9 cellular contexts compared by ENCODE assay signal in genomic region chr13:39602614-39603366, GRCh38. TPM values are rescaled to one million over a fixed set of nuclear protein-coding genes. Genes with fewer than 3 reads are reported as not detected.
DNase-seq lines count a peak whose midpoint lies in the region; ATAC-seq, FAIRE-seq and TF ChIP-seq lines count a peak whose summit lies in the region.
"Had no signal": no experiment of that assay in that cellular context is flagged by ENCODE, and none has a peak within 500 bp of the region (broad histone marks: within the 10 kb centered on the region; RNA-seq: fewer than 3 reads in every experiment).

Gene LHFPL6, minus strand, starts transcription at chr13:39603193.

- no peaks in the 10 kb centered on the region for H3K79me2 ChIP-seq in GM23338 (replicated peaks; ENCODE audit: insufficient read depth)

- no peaks in the 10 kb centered on the region for H3K36me3 ChIP-seq in GM23338 (ENCODE audit: insufficient read depth)
- H3K36me3 ChIP-seq: neutrophil had no signal

- peak within 1 kb of the TSS; percentile 98 for H2AFZ ChIP-seq in GM23338

- peak; percentile 56 to 68 for TF ChIP-seq CTCF in GM23338 (conservative IDR thresholded peaks at IDR 0.05; ENCODE audit: low read depth in 2 of 2)
- peak; percentile 28 for TF ChIP-seq CTCF in LNCaP clone FGC (IDR thresholded peaks at IDR 0.05; ENCODE audit: control insufficient read depth, extremely low read depth, insufficient read depth)

- no peak within 1 kb of the TSS for H3K27ac Mint-ChIP-seq in GM23338

- ATAC-seq in GM23338, result peak; percentile 91
- ATAC-seq in left cardiac atrium, result peak; percentile 96 to 99

- H3K9me2 ChIP-seq in GM23338 (ENCODE audit: insufficient read depth), result no peaks in the 10 kb centered on the region

- H3K4me1 ChIP-seq in GM23338 (ENCODE audit: insufficient read depth), result peaks cover 12% of the 10 kb centered on the region

- intact Hi-C loops in left cardiac atrium (cut with DNase I) (loop anchor here (5.0 kb wide), 2 partner anchors 190 to 550 kb away; no protein-coding TSS in a partner anchor), posterior cingulate gyrus (cut with DNase I) (loop anchor here (2.0 kb wide), 1 partner anchor 188 kb away; no protein-coding TSS in a partner anchor)

- no peaks in the 10 kb centered on the region for H4K20me1 ChIP-seq in GM23338 (replicated peaks; ENCODE audit: insufficient read depth)

- DNase-seq in EL, result peak; percentile 88
- DNase-seq in GM23338 (ENCODE audit: low spot score), result peak; percentile 88
- DNase-seq in LNCaP clone FGC (ENCODE audit: low read depth), result no peak
- DNase-seq in SKM-1 treated with dmso at 0.1 percent for 144 hours (lab: John Stamatoyannopoulos, UW; ENCODE audit: unreplicated experiment), result peak; percentile 62
- DNase-seq in amygdala (lab: John Stamatoyannopoulos, UW), result peak in 53 of 56 donors; percentile 0 to 79 (median 59)
- DNase-seq in left cardiac atrium, result peak; percentile 91
- DNase-seq in posterior cingulate gyrus, result peak; percentile 64 to 97 (median 74)
- DNase-seq in urothelium cell line (ENCODE audit: low spot score), result peak; percentile 78

- H3K9me3 Mint-ChIP-seq in GM23338, result no peaks in the 10 kb centered on the region; the same call in 2 of the 3 replicates

- H3K4me2 ChIP-seq in GM23338, result peak within 1 kb of the TSS; percentile 97

- H3K4me3 Mint-ChIP-seq in GM23338, result peak within 1 kb of the TSS; percentile 91

- FAIRE-seq in urothelium cell line (lab: Jason Lieb, UNC), result no peak

- H3K27me3 Mint-ChIP-seq in GM23338 (ENCODE audit: insufficient read depth, low read depth, poor library complexity), result peaks cover 26% of the 10 kb centered on the region

- no peaks in the 10 kb centered on the region; the same call in 2 of the 3 replicates for H3K36me3 Mint-ChIP-seq in GM23338 (ENCODE audit: low read depth)

- H3K4me3 ChIP-seq in GM23338 (peak within 1 kb of the TSS; percentile 91), LNCaP clone FGC (ENCODE audit: low read depth, low read length) (peak within 1 kb of the TSS; percentile 44)

- H3K27ac ChIP-seq in GM23338 (ENCODE audit: low read depth), result no peak within 1 kb of the TSS
- H3K27ac ChIP-seq: neutrophil had no signal

- peaks cover 17% of the 10 kb centered on the region for H3K4me1 Mint-ChIP-seq in GM23338

- no peaks in the 10 kb centered on the region for H3F3A ChIP-seq in GM23338 (replicated peaks; ENCODE audit: low read depth)

- H3K27me3 ChIP-seq in GM23338 (ENCODE audit: insufficient read depth), result peaks cover 45% of the 10 kb centered on the region

TF ChIP-seq in GM23338, 12 proteins besides CTCF, POLR2A, EP300 and RAD21 (continues in another document):
- TF ChIP-seq JUNB (IDR thresholded peaks at IDR 0.05; ENCODE audit: unreplicated experiment), result no peak
- TF ChIP-seq ZNF114 (CRISPR knock-in tag; IDR thresholded peaks at IDR 0.05), result no peak
- TF ChIP-seq CREB1 (CRISPR knock-in tag; IDR thresholded peaks at IDR 0.05; ENCODE audit: low read depth), result no peak
- no peak for TF ChIP-seq REST (IDR thresholded peaks at IDR 0.05; ENCODE audit: unreplicated experiment)
- TF ChIP-seq, protein P1, sequence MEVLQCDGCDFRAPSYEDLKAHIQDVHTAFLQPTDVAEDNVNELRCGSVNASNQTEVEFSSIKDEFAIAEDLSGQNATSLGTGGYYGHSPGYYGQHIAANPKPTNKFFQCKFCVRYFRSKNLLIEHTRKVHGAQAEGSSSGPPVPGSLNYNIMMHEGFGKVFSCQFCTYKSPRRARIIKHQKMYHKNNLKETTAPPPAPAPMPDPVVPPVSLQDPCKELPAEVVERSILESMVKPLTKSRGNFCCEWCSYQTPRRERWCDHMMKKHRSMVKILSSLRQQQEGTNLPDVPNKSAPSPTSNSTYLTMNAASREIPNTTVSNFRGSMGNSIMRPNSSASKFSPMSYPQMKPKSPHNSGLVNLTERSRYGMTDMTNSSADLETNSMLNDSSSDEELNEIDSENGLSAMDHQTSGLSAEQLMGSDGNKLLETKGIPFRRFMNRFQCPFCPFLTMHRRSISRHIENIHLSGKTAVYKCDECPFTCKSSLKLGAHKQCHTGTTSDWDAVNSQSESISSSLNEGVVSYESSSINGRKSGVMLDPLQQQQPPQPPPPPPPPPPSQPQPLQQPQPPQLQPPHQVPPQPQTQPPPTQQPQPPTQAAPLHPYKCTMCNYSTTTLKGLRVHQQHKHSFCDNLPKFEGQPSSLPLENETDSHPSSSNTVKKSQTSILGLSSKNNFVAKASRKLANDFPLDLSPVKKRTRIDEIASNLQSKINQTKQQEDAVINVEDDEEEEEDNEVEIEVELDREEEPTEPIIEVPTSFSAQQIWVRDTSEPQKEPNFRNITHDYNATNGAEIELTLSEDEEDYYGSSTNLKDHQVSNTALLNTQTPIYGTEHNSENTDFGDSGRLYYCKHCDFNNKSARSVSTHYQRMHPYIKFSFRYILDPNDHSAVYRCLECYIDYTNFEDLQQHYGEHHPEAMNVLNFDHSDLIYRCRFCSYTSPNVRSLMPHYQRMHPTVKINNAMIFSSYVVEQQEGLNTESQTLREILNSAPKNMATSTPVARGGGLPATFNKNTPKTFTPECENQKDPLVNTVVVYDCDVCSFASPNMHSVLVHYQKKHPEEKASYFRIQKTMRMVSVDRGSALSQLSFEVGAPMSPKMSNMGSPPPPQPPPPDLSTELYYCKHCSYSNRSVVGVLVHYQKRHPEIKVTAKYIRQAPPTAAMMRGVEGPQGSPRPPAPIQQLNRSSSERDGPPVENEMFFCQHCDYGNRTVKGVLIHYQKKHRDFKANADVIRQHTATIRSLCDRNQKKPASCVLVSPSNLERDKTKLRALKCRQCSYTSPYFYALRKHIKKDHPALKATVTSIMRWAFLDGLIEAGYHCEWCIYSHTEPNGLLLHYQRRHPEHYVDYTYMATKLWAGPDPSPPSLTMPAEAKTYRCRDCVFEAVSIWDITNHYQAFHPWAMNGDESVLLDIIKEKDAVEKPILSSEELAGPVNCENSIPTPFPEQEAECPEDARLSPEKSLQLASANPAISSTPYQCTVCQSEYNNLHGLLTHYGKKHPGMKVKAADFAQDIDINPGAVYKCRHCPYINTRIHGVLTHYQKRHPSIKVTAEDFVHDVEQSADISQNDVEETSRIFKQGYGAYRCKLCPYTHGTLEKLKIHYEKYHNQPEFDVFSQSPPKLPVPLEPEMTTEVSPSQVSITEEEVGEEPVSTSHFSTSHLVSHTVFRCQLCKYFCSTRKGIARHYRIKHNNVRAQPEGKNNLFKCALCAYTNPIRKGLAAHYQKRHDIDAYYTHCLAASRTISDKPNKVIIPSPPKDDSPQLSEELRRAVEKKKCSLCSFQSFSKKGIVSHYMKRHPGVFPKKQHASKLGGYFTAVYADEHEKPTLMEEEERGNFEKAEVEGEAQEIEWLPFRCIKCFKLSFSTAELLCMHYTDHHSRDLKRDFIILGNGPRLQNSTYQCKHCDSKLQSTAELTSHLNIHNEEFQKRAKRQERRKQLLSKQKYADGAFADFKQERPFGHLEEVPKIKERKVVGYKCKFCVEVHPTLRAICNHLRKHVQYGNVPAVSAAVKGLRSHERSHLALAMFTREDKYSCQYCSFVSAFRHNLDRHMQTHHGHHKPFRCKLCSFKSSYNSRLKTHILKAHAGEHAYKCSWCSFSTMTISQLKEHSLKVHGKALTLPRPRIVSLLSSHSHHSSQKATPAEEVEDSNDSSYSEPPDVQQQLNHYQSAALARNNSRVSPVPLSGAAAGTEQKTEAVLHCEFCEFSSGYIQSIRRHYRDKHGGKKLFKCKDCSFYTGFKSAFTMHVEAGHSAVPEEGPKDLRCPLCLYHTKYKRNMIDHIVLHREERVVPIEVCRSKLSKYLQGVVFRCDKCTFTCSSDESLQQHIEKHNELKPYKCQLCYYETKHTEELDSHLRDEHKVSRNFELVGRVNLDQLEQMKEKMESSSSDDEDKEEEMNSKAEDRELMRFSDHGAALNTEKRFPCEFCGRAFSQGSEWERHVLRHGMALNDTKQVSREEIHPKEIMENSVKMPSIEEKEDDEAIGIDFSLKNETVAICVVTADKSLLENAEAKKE (CRISPR knock-in tag; IDR thresholded peaks at IDR 0.05), result no peak
- TF ChIP-seq NANOG (IDR thresholded peaks at IDR 0.05; ENCODE audit: borderline replicate concordance), result no peak
- TF ChIP-seq STAT1 (IDR thresholded peaks at IDR 0.05; ENCODE audit: unreplicated experiment), result no peak
- no peak for TF ChIP-seq EZH2phosphoT487 (IDR thresholded peaks at IDR 0.05; ENCODE audit: unreplicated experiment)
- no peak for TF ChIP-seq EZH2 (IDR thresholded peaks at IDR 0.05; ENCODE audit: low read depth, unreplicated experiment)

RNA-seq across cellular contexts. Expression of gene LHFPL6, which starts in this region (rescaled TPM):
- 5.2 and 9.5 TPM in 2 replicates for total RNA-seq in GM23338 (2014; rRNA removed; shearing (Covaris generic))
- 7.1 and 7.8 TPM in 2 replicates for polyA plus RNA-seq in GM23338 (2016; fragmentation: Nextera tagmentation; extraction: Ambion mirVana)
- 10 to 100 TPM; 58.2 to 67.2 TPM for total RNA-seq in left cardiac atrium
